In genomic region chr2:199798004-199798403, GRCh38 we compare ENCODE assay signal across 1 cellular context.
TF ChIP-seq lines count a peak whose summit lies in the region.

No MANE protein-coding gene starts in this region.

TF ChIP-seq in GM23338, 12 proteins besides CTCF, POLR2A, EP300 and RAD21:
- TF ChIP-seq ZNF462 (CRISPR knock-in tag; IDR thresholded peaks at IDR 0.05): no peak
- TF ChIP-seq NANOG (IDR thresholded peaks at IDR 0.05; ENCODE audit: borderline replicate concordance): no peak
- no peak for TF ChIP-seq EZH2 (IDR thresholded peaks at IDR 0.05; ENCODE audit: low read depth, unreplicated experiment)
- no peak for TF ChIP-seq ZNF114 (CRISPR knock-in tag; IDR thresholded peaks at IDR 0.05)
- no peak for TF ChIP-seq REST (IDR thresholded peaks at IDR 0.05; ENCODE audit: unreplicated experiment)
- no peak for TF ChIP-seq JUNB (IDR thresholded peaks at IDR 0.05; ENCODE audit: unreplicated experiment)
- no peak for TF ChIP-seq POLR2AphosphoS5 (IDR thresholded peaks at IDR 0.05; ENCODE audit: low read depth)
- no peak for TF ChIP-seq CREB1 (CRISPR knock-in tag; IDR thresholded peaks at IDR 0.05; ENCODE audit: low read depth)
- no peak for TF ChIP-seq ETS1 (IDR thresholded peaks at IDR 0.05)
- no peak for TF ChIP-seq EZH2phosphoT487 (IDR thresholded peaks at IDR 0.05; ENCODE audit: unreplicated experiment)
- no peak for TF ChIP-seq ZNF331 (CRISPR knock-in tag; IDR thresholded peaks at IDR 0.05; ENCODE audit: low read depth)
- TF ChIP-seq STAT1 (IDR thresholded peaks at IDR 0.05; ENCODE audit: unreplicated experiment): no peak
